ENCODE assay signal across 14 cellular contexts in genomic region chrX:132576945-132577344, GRCh38.
"Had no signal": no experiment of that assay in that cellular context is flagged by ENCODE, and none has a peak within 500 bp of the region (broad histone marks: within the 10 kb centered on the region; RNA-seq: fewer than 3 reads in every experiment).

No MANE protein-coding gene starts in this region.

- H3K4me1 ChIP-seq: body of pancreas, esophagus squamous epithelium, foreskin keratinocyte, psoas muscle, right lobe of liver had no signal

- ATAC-seq: body of pancreas, foreskin keratinocyte, left colon, psoas muscle, right lobe of liver, WTC11 had no signal

- H3K36me3 ChIP-seq: esophagus squamous epithelium, right lobe of liver had no signal

- H3K4me3 ChIP-seq: body of pancreas, esophagus squamous epithelium, psoas muscle, right lobe of liver had no signal

- H3K27ac ChIP-seq: body of pancreas, esophagus squamous epithelium, foreskin keratinocyte, psoas muscle, right lobe of liver had no signal

- DNase-seq: activated CD4-positive, alpha-beta T cell treated with anti-CD3 and anti-CD28 coated beads for 48 hours; activated naive CD4-positive, alpha-beta T cell treated with Interleukin-2 at 50 U/mL for 16 hours; body of pancreas; esophagus squamous epithelium; left colon; nephron progenitor cell; psoas muscle; right lobe of liver; stimulated activated CD4-positive, alpha-beta T cell treated with anti-CD3 and anti-CD28 coated beads, Interleukin-2, amount 100 ng/mL, for 24 hours; stimulated activated naive CD4-positive, alpha-beta T cell had no signal

- H3K27ac Mint-ChIP-seq: nephron progenitor cell; T-helper 1 cell treated with Interleukin-12 subunit alpha and Interleukin-12 subunit beta and Interleukin-4 antibody, amounts not matched to agents 30 μg/mL and 1 μg/mL, for 36 hours; type B pancreatic cell; WTC11 had no signal

- H3K36me3 Mint-ChIP-seq: type B pancreatic cell, WTC11 had no signal

- H3K4me1 Mint-ChIP-seq: nephron progenitor cell, WTC11 had no signal

- H3K27me3 ChIP-seq: body of pancreas, esophagus squamous epithelium, foreskin keratinocyte, right lobe of liver had no signal

- H3K9me3 ChIP-seq: body of pancreas, esophagus squamous epithelium, psoas muscle, right lobe of liver had no signal

- H3K4me3 Mint-ChIP-seq: nephron progenitor cell; T-helper 1 cell treated with Interleukin-12 subunit alpha and Interleukin-12 subunit beta and Interleukin-4 antibody, amounts not matched to agents 30 μg/mL and 1 μg/mL, for 36 hours; type B pancreatic cell; WTC11 had no signal

- H3K9me3 Mint-ChIP-seq: nephron progenitor cell; T-helper 1 cell treated with Interleukin-12 subunit alpha and Interleukin-12 subunit beta and Interleukin-4 antibody, amounts not matched to agents 30 μg/mL and 1 μg/mL, for 36 hours; WTC11 had no signal
